ENCODE assay signal across 16 cellular contexts in the genomic region with DNA sequence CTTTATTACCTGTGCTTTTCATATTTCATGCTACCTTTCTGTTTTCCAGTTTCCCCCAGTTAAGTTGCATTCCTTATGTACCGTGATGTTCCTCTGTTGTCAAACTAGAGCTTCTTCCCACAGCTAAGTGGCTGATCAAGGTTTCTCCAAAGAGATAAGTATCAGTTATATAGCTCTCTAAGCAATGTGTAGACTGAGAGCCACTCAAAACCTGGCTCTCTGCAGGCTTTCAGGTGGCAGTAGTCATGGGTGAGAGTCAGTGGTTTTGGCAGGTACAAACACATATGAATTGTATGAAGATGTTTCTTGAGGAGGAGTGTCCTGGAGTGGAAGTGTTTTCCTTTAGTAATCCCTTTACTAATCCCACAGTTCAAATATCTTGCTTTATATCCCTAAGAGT. TPM values are rescaled to one million over a fixed set of nuclear protein-coding genes. Genes with fewer than 3 reads are reported as not detected.
DNase-seq lines count a peak whose midpoint lies in the region; ATAC-seq and TF ChIP-seq lines count a peak whose summit lies in the region.
"Had no signal": no experiment of that assay in that cellular context is flagged by ENCODE, and none has a peak within 500 bp of the region (broad histone marks: within the 10 kb centered on the region; RNA-seq: fewer than 3 reads in every experiment).

No MANE protein-coding gene starts in this region.

- peaks cover 5% of the 10 kb centered on the region for H3K4me1 Mint-ChIP-seq in neural progenitor cell
- H3K4me1 Mint-ChIP-seq in endothelial cell (ENCODE audit: unreplicated experiment) = no peaks in the 10 kb centered on the region

- H3K4me1 ChIP-seq in GM23248 (ENCODE audit: insufficient read depth) (no peaks in the 10 kb centered on the region), Panc1 (ENCODE audit: control insufficient read depth, insufficient read depth, low read length) (peaks cover 45% of the 10 kb centered on the region), neural progenitor cell (no peaks in the 10 kb centered on the region)
- H3K4me1 ChIP-seq: BE2C, SJSA1 had no signal

- H3K36me3 Mint-ChIP-seq in neural progenitor cell (no peaks in the 10 kb centered on the region), endothelial cell (ENCODE audit: low read depth, unreplicated experiment) (no peaks in the 10 kb centered on the region)

- H2AFZ ChIP-seq in GM23248 (peak overlapping the region; percentile 34), neural progenitor cell (replicated peaks) (peak overlapping the region; percentile 21)
- H2AFZ ChIP-seq: PC-9 had no signal

- CTCF ChIA-PET in Panc1 (lab: Charles Lee) = no interaction called here

- WGBS in GM23248 (ENCODE audit: low coverage in 1 of 2, low lambda C conversion rate in 2 of 2, missing lambda C conversion rate in 2 of 2), 2 experiments = 89 to 94% methylated on average over 1 of the region's 1 CpG

- H3K9ac ChIP-seq in GM23248 (no peak overlapping the region), neural progenitor cell (no peak overlapping the region)

- no peak overlapping the region for H3K4me3 ChIP-seq in GM23248
- no peak overlapping the region for H3K4me3 ChIP-seq in Panc1 (ENCODE audit: low read depth in 2 of 2, low read length in 2 of 2)
- H3K4me3 ChIP-seq in neural progenitor cell = no peak overlapping the region
- H3K4me3 ChIP-seq: PC-9, SJSA1 had no signal

- DNase-seq in GM23248 (no peak), NCI-H128 (lab: John Stamatoyannopoulos, UW; ENCODE audit: unreplicated experiment) (peak; percentile 46), Panc1 (ENCODE audit: low read depth, low spot score) (no peak), neural progenitor cell (ENCODE audit: low spot score) (no peak), endothelial cell (ENCODE audit: low spot score) (no peak), HuH-7.5 (ENCODE audit: low spot score) (no peak)
- no peak for DNase-seq in activated CD4-positive, CD25-positive, alpha-beta regulatory T cell treated with anti-CD3 and anti-CD28 coated beads, Interleukin-2, amount 50 U/mL, for 72 hours
- DNase-seq: BE2C; CD4-positive, alpha-beta T cell; DMS53; NCI-H1092; NCI-H446; NCI-H748 treated with DMSO at 0.1 percent for 48 hours; PC-9; T-helper 2 cell had no signal

- 0 out of 2 replicates have a peak, but pooled peaks cover 4% of the 10 kb centered on the region for H3F3A ChIP-seq in GM23248 (ENCODE audit: insufficient read depth)
- no peaks in the 10 kb centered on the region for H3F3A ChIP-seq in neural progenitor cell (ENCODE audit: low read depth)

- H3K27ac Mint-ChIP-seq in neural progenitor cell (no peak overlapping the region), endothelial cell (ENCODE audit: unreplicated experiment) (no peak overlapping the region)
- H3K27ac Mint-ChIP-seq: CD4-positive, alpha-beta T cell had no signal

- H3K27ac ChIP-seq in GM23248 (no peak overlapping the region), Panc1 (ENCODE audit: low read length) (peak overlapping the region; percentile 84), neural progenitor cell (no peak overlapping the region)
- H3K27ac ChIP-seq: PC-9, SJSA1 had no signal

- in situ Hi-C loops in GM23248 (cut with MboI) (no loop called here), Panc1 (cut with HindIII; ENCODE audit: low pct_unique_long_range_greater_than_20kb, low sequenced_read_pairs) (no loop called here)

- H4K20me1 ChIP-seq in GM23248 (ENCODE audit: insufficient read depth) = no peaks in the 10 kb centered on the region
- H4K20me1 ChIP-seq in neural progenitor cell (ENCODE audit: low read depth) = no peaks in the 10 kb centered on the region

- BruUV-seq in Panc1 (replicated peaks; lab: Mats Ljungman, UMichigan) = no TSS peak

- peaks cover 2% of the 10 kb centered on the region for H3K27me3 Mint-ChIP-seq in neural progenitor cell (ENCODE audit: insufficient read depth, low read depth)
- H3K27me3 Mint-ChIP-seq in endothelial cell (ENCODE audit: unreplicated experiment) = no peaks in the 10 kb centered on the region

- no peaks in the 10 kb centered on the region for H3K9me3 ChIP-seq in GM23248 (ENCODE audit: low read depth)
- no peaks in the 10 kb centered on the region for H3K9me3 ChIP-seq in Panc1 (ENCODE audit: control insufficient read depth, insufficient read depth, low read depth, low read length)
- no peaks in the 10 kb centered on the region for H3K9me3 ChIP-seq in neural progenitor cell (ENCODE audit: low read depth)
- H3K9me3 ChIP-seq: BE2C, SJSA1 had no signal

- H3K9me3 Mint-ChIP-seq in neural progenitor cell (no peaks in the 10 kb centered on the region), endothelial cell (ENCODE audit: unreplicated experiment) (no peaks in the 10 kb centered on the region)
- H3K9me3 Mint-ChIP-seq: CD4-positive, alpha-beta T cell had no signal

- H3K36me3 ChIP-seq in GM23248 (ENCODE audit: low read depth) (no peaks in the 10 kb centered on the region), Panc1 (ENCODE audit: control insufficient read depth, insufficient read depth, low read length) (no peaks in the 10 kb centered on the region), neural progenitor cell (no peaks in the 10 kb centered on the region)
- H3K36me3 ChIP-seq: BE2C, SJSA1 had no signal

- ATAC-seq in Panc1 = 0 out of 2 replicates have a peak, but pooled peaks have one; percentile 14

- TF ChIP-seq CTCF in Panc1 (IDR thresholded peaks at IDR 0.05) (no peak), neural progenitor cell (IDR thresholded peaks at IDR 0.05) (no peak), endothelial cell (IDR thresholded peaks at IDR 0.05; ENCODE audit: unreplicated experiment) (no peak)

- H3K4me2 ChIP-seq in GM23248 (ENCODE audit: unreplicated experiment) (no peak overlapping the region), neural progenitor cell (no peak overlapping the region)
- H3K4me2 ChIP-seq: PC-9 had no signal

- intact Hi-C loops in Panc1 (cut with micrococcal nuclease; ENCODE audit: unreplicated experiment) = no loop called here

- H3K27me3 ChIP-seq in GM23248 (replicated peaks; ENCODE audit: insufficient read depth) (no peaks in the 10 kb centered on the region), Panc1 (ENCODE audit: control insufficient read depth, insufficient read depth, low read length) (no peaks in the 10 kb centered on the region), neural progenitor cell (no peaks in the 10 kb centered on the region)
- H3K27me3 ChIP-seq: BE2C, SJSA1 had no signal

- POLR2A ChIA-PET in Panc1 (lab: Charles Lee) = no interaction called here

- no peaks in the 10 kb centered on the region for H3K9me2 ChIP-seq in GM23248 (ENCODE audit: insufficient read depth)

- no peaks in the 10 kb centered on the region for H3K79me2 ChIP-seq in GM23248 (ENCODE audit: insufficient read depth)
- H3K79me2 ChIP-seq in neural progenitor cell (ENCODE audit: low read depth) = no peaks in the 10 kb centered on the region

- H3K4me3 Mint-ChIP-seq in neural progenitor cell = no peak overlapping the region
- H3K4me3 Mint-ChIP-seq in endothelial cell (ENCODE audit: unreplicated experiment) = no peak overlapping the region
- H3K4me3 Mint-ChIP-seq: CD4-positive, alpha-beta T cell had no signal

RNA-seq across cellular contexts. Expression of gene TXNRD1, which starts 28.4 kb away (rescaled TPM):
- 464 and 477 TPM in 2 replicates for total RNA-seq in GM23248 (2014; rRNA removed; shearing (Covaris generic))
- 255 and 258 TPM in 2 replicates for polyA plus RNA-seq in GM23248 (2016; fragmentation: Nextera tagmentation; extraction: Ambion mirVana)
- total RNA-seq in Panc1 (2021; ENCODE audit: unreplicated experiment) = 348 TPM
- polyA plus RNA-seq in Panc1 (2012; ENCODE audit: insufficient read length) = 205 TPM
- 92.0 and 99.8 TPM in 2 replicates for total RNA-seq in neural progenitor cell (ENCODE audit: low replicate concordance)
- total RNA-seq in endothelial cell (ENCODE audit: unreplicated experiment) = 105 TPM

RNA-seq across cellular contexts. Expression of gene EID3, which starts 59.6 kb away (rescaled TPM):
- 6.9 and 9.0 TPM in 2 replicates for total RNA-seq in GM23248 (2014; rRNA removed; shearing (Covaris generic))
- 5.3 and 5.7 TPM in 2 replicates for polyA plus RNA-seq in GM23248 (2016; fragmentation: Nextera tagmentation; extraction: Ambion mirVana)
- total RNA-seq in Panc1 (2021; ENCODE audit: unreplicated experiment) (18.5 TPM), neural progenitor cell (ENCODE audit: low replicate concordance) (4.3 and 8.0 TPM in 2 replicates), endothelial cell (ENCODE audit: unreplicated experiment) (2.2 TPM)
- 12.6 TPM for polyA plus RNA-seq in Panc1 (2012; ENCODE audit: insufficient read length)
